Comparison of ENCODE assay signal across 14 cellular contexts in genomic region chr1:43764581-43764980, GRCh38. TPM values are rescaled to one million over a fixed set of nuclear protein-coding genes. Genes with fewer than 3 reads are reported as not detected.
DNase-seq lines count a peak whose midpoint lies in the region; ATAC-seq and TF ChIP-seq lines count a peak whose summit lies in the region.
"Had no signal": no experiment of that assay in that cellular context is flagged by ENCODE, and none has a peak within 500 bp of the region (broad histone marks: within the 10 kb centered on the region; RNA-seq: fewer than 3 reads in every experiment).

No MANE protein-coding gene starts in this region.

- peak overlapping the region; percentile 90; the same call in 1 of the 2 replicates for H3K27ac Mint-ChIP-seq in WTC11

- CTCF ChIA-PET in WTC11 (lab: Charles Lee): interaction anchor here (0.6 to 9.3 kb wide), 22 partner anchors 19 to 538 kb away, joined by 3 to 992 read pairs (median 5); partner anchors contain the start of genes ARTN, ATP6V0B, CCDC24 and IPO13

- peak; percentile 23 for ATAC-seq in WTC11
- ATAC-seq in GM19452 (IDR thresholded peaks at IDR 0.05; ENCODE audit: unreplicated experiment): no peak

- POLR2A ChIA-PET in WTC11 (lab: Charles Lee): interaction anchor here (1.0 to 5.0 kb wide), 2 partner anchors 170 to 211 kb away, joined by 3 to 62 read pairs; partner anchors contain the start of gene ARTN

- no peak for TF ChIP-seq CTCF in WTC11 (IDR thresholded peaks at IDR 0.05)

- DNase-seq in H7 (peak; percentile 53), NCI-H510A (lab: John Stamatoyannopoulos, UW) (peak; percentile 85), WTC11 (ENCODE audit: low spot score) (peak; percentile 22), pons (ENCODE audit: low spot score) (peak; percentile 34), dedifferentiated amniotic fluid mesenchymal stem cell (ENCODE audit: extremely low spot score) (no peak)
- DNase-seq in stimulated activated CD8-positive, alpha-beta memory T cell treated with anti-CD3 and anti-CD28 coated beads, Interleukin-4, amount 100 ng/mL, for 48 hours: no peak
- DNase-seq: activated naive CD4-positive, alpha-beta T cell treated with Interleukin-2 at 50 U/mL for 16 hours; DMS 273 treated with DMSO at 0.1 percent for 48 hours; foreskin melanocyte; HCEC 1CT; NCI-H1694 treated with DMSO at 0.1 percent for 48 hours; occipital lobe; SW 1271 had no signal

- no peak overlapping the region for H3K4me3 ChIP-seq in H7 (ENCODE audit: insufficient read depth, low read depth, low read length)

- no peaks in the 10 kb centered on the region for H3K36me3 Mint-ChIP-seq in WTC11

- H3K4me3 Mint-ChIP-seq in WTC11: no peak overlapping the region

- no peaks in the 10 kb centered on the region for H3K9me3 Mint-ChIP-seq in WTC11

- H3K36me3 ChIP-seq in H7 (replicated peaks; ENCODE audit: control insufficient read depth, insufficient read depth, low read length): no peaks in the 10 kb centered on the region

- H3K27me3 Mint-ChIP-seq in WTC11 (ENCODE audit: low read depth): no peaks in the 10 kb centered on the region

- H3K4me1 Mint-ChIP-seq in WTC11: peaks cover 24% of the 10 kb centered on the region

- no peaks in the 10 kb centered on the region for H3K27me3 ChIP-seq in H7 (ENCODE audit: control insufficient read depth, insufficient read depth, low read length)

TF ChIP-seq in WTC11, 78 proteins besides CTCF, POLR2A, EP300 and RAD21:
- TF ChIP-seq ZSCAN18 (CRISPR knock-in tag; IDR thresholded peaks at IDR 0.05) (no peak), ZNF232 (CRISPR knock-in tag; IDR thresholded peaks at IDR 0.05) (no peak)

RNA-seq across cellular contexts. Expression of gene ST3GAL3, which starts 57.2 kb away (rescaled TPM):
- total RNA-seq in H7 (2014; rRNA removed; shearing (Covaris generic)): 18.8 and 19.8 TPM in 2 replicates
- total RNA-seq in WTC11 (2021): 8.6 to 10.3 TPM (median 8.9 TPM) in 3 replicates

Comparison
In these comparisons a context has a peak if more than half of its experiments do, and no peak if none do; other contexts are left out.
1. DNase-seq: peak in H7 (single experiment), NCI-H510A (single experiment), WTC11 (single experiment) and pons (single experiment); none in dedifferentiated amniotic fluid mesenchymal stem cell (single experiment) and stimulated activated CD8-positive, alpha-beta memory T cell treated with anti-CD3 and anti-CD28 coated beads, Interleukin-4, amount 100 ng/mL, for 48 hours (single experiment).